Comparison of ENCODE assay signal across 16 cellular contexts in the genomic region with DNA sequence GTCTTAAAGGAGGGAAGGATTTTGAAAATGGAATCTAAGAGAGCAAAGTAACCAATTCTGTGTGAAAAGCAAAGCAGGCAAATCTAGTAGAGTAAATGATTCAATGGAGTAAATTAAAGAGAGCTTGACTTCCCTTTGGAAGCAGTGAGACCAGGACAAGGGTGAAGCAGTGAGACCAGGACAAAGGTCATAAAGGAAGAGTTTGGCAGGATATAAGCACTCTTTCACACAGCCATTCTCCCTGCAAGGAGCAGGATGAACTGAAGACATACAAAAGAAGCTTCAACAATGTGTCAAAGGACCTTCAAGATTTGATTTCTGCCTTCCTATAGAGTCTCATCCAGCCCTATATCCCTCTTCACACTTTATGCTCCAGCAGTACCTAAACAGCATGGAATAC.
DNase-seq lines count a peak whose midpoint lies in the region; ATAC-seq and TF ChIP-seq lines count a peak whose summit lies in the region.
"Had no signal": no experiment of that assay in that cellular context is flagged by ENCODE, and none has a peak within 500 bp of the region (broad histone marks: within the 10 kb centered on the region; RNA-seq: fewer than 3 reads in every experiment).

No MANE protein-coding gene starts in this region.

- H3K27ac ChIP-seq in colonic mucosa: no peak overlapping the region
- H3K27ac ChIP-seq: Peyer's patch had no signal

- peaks cover 11% of the 10 kb centered on the region for H3K4me1 ChIP-seq in colonic mucosa

- ATAC-seq in GM18511 (IDR thresholded peaks at IDR 0.05; ENCODE audit: unreplicated experiment): no peak
- ATAC-seq: GM12878, K562 had no signal

- H3K9me3 ChIP-seq in colonic mucosa: no peaks in the 10 kb centered on the region
- H3K9me3 ChIP-seq: Peyer's patch had no signal

- no peak overlapping the region for H3K9ac ChIP-seq in colonic mucosa (ENCODE audit: low read depth in 2 of 2, low read length in 2 of 2)

- H3K4me3 ChIP-seq in colonic mucosa: no peak overlapping the region
- H3K4me3 ChIP-seq: GM12878, K562, Peyer's patch had no signal

- H3K27me3 ChIP-seq in colonic mucosa: no peaks in the 10 kb centered on the region
- H3K27me3 ChIP-seq: Peyer's patch had no signal

- TF ChIP-seq CTCF in colonic mucosa (IDR thresholded peaks at IDR 0.05): no peak

- DNase-seq in HT-29 (ENCODE audit: low spot score) (peak; percentile 55), colonic mucosa (peak; percentile 27), mucosa of gallbladder (ENCODE audit: low spot score) (peak; percentile 11), SKM-1 (lab: John Stamatoyannopoulos, UW; ENCODE audit: unreplicated experiment) (no peak), superior temporal gyrus (ENCODE audit: extremely low spot score) (no peak)
- DNase-seq in effector CD8-positive, alpha-beta T cell (lab: John Stamatoyannopoulos, UW): no peak
- DNase-seq: CD4-positive, CD25-positive, alpha-beta regulatory T cell; NCI-H1105; NCI-H2171; NCI-H345; NCI-H524; NCI-H774; Peyer's patch had no signal

- intact Hi-C loops in colonic mucosa (cut with DNase I): no loop called here

- no peaks in the 10 kb centered on the region for H3K36me3 ChIP-seq in colonic mucosa
- H3K36me3 ChIP-seq: Peyer's patch had no signal

Comparison
In these comparisons a context has a peak if more than half of its experiments do, and no peak if none do; other contexts are left out.
1. DNase-seq: peak in HT-29 (single experiment), colonic mucosa (single experiment) and mucosa of gallbladder (single experiment); none in SKM-1 (single experiment), effector CD8-positive, alpha-beta T cell (single experiment) and superior temporal gyrus (single experiment).